In genomic region chr1:207049514-207049913, GRCh38 we compare ENCODE assay signal across 1 cellular context.
TF ChIP-seq lines count a peak whose summit lies in the region.

No MANE protein-coding gene starts in this region.

TF ChIP-seq in endothelial cell of umbilical vein, 7 proteins besides CTCF, POLR2A, EP300 and RAD21:
- no peak for TF ChIP-seq MYC (IDR thresholded peaks at IDR 0.05; ENCODE audit: low read depth, low read length)
- TF ChIP-seq MAX (IDR thresholded peaks at IDR 0.05; ENCODE audit: insufficient read depth, insufficient read length), result no peak
- no peak for TF ChIP-seq JUN (IDR thresholded peaks at IDR 0.05; ENCODE audit: borderline replicate concordance, insufficient read depth, insufficient read length, low read depth)
- no peak for TF ChIP-seq POLR2AphosphoS5 (IDR thresholded peaks at IDR 0.05; ENCODE audit: insufficient read depth, low read depth, low read length)
- TF ChIP-seq FOS (IDR thresholded peaks at IDR 0.05; ENCODE audit: borderline replicate concordance, insufficient read depth, low read length), result no peak
- no peak for TF ChIP-seq EZH2 (IDR thresholded peaks at IDR 0.05; ENCODE audit: borderline replicate concordance, low read depth, low read length, severe bottlenecking)
- TF ChIP-seq GATA2 (IDR thresholded peaks at IDR 0.05; ENCODE audit: insufficient read depth, insufficient read length, low read depth, low read length), result no peak
